ENCODE assay signal across 14 cellular contexts in genomic region chr6:105593805-105594231, GRCh38.
DNase-seq lines count a peak whose midpoint lies in the region; ATAC-seq and TF ChIP-seq lines count a peak whose summit lies in the region.
"Had no signal": no experiment of that assay in that cellular context is flagged by ENCODE, and none has a peak within 500 bp of the region (broad histone marks: within the 10 kb centered on the region; RNA-seq: fewer than 3 reads in every experiment).

No MANE protein-coding gene starts in this region.

- no peak overlapping the region for H3K23ac ChIP-seq in H9 (ENCODE audit: insufficient read length, low read depth, low read length)

- H3K9me3 ChIP-seq in H9 (ENCODE audit: control insufficient read depth, low read depth, low read length) (no peaks in the 10 kb centered on the region), SJSA1 (replicated peaks) (no peaks in the 10 kb centered on the region), skeletal muscle satellite cell (replicated peaks; ENCODE audit: low read length) (no peaks in the 10 kb centered on the region)
- H3K9me3 ChIP-seq: tibial nerve had no signal

- H2AFZ ChIP-seq in H9 (ENCODE audit: low read length) = peak overlapping the region; percentile 40

- TF ChIP-seq CTCF in H9 (conservative IDR thresholded peaks at IDR 0.05) (no peak), fibroblast of pulmonary artery (IDR thresholded peaks at IDR 0.05; ENCODE audit: low read length, missing control alignments) (no peak)

- H2BK12ac ChIP-seq in H9 (ENCODE audit: insufficient read length, low read depth, low read length) = no peak overlapping the region

- no peaks in the 10 kb centered on the region for H3K79me2 ChIP-seq in H9 (ENCODE audit: insufficient read depth, low read length)

- H3K4me3 Mint-ChIP-seq in H9 = no peak overlapping the region
- no peak overlapping the region for H3K4me3 Mint-ChIP-seq in activated T-helper 1 cell treated with anti-CD3 and anti-CD28 coated beads, Interleukin-12 subunit alpha, Interleukin-12 subunit beta, Interleukin-2, Interleukin-4 antibody, amounts not matched to agents 30 ng/mL and 10 ng/mL and 1 ng/mL, durations not matched to agents 14 hours and 24 hours and 36 hours
- H3K4me3 Mint-ChIP-seq: central memory CD8-positive, alpha-beta T cell had no signal

- H3K4me1 ChIP-seq in H9 (ENCODE audit: insufficient read depth, low read length) = peaks cover 3% of the 10 kb centered on the region; the same call in 1 of the 2 replicates
- peaks cover 59% of the 10 kb centered on the region for H3K4me1 ChIP-seq in SJSA1 (replicated peaks)
- peaks cover 48% of the 10 kb centered on the region for H3K4me1 ChIP-seq in skeletal muscle satellite cell (ENCODE audit: control insufficient read depth, insufficient read depth, low read length)

- no peaks in the 10 kb centered on the region for H3K27me3 ChIP-seq in H9 (ENCODE audit: insufficient read depth, low read length)
- no peaks in the 10 kb centered on the region for H3K27me3 ChIP-seq in SJSA1 (replicated peaks)
- H3K27me3 ChIP-seq in skeletal muscle satellite cell (ENCODE audit: control insufficient read depth, insufficient read depth, low read length) = no peaks in the 10 kb centered on the region
- H3K27me3 ChIP-seq: tibial nerve had no signal

- H3K14ac ChIP-seq in H9 (ENCODE audit: insufficient read depth, low read length) = no peak overlapping the region

- H3T11ph ChIP-seq in H9 (ENCODE audit: low read length) = no peak overlapping the region

- no peak overlapping the region for H4K91ac ChIP-seq in H9 (ENCODE audit: insufficient read length, low read depth, low read length)

- H3K23me2 ChIP-seq in H9 (ENCODE audit: insufficient read length, low read depth, low read length, poor library complexity, severe bottlenecking) = no peaks in the 10 kb centered on the region

- no peak overlapping the region for H3K4me3 ChIP-seq in SJSA1
- H3K4me3 ChIP-seq in fibroblast of pulmonary artery (replicated peaks; ENCODE audit: low read depth, low read length) = no peak overlapping the region
- no peak overlapping the region for H3K4me3 ChIP-seq in skeletal muscle satellite cell (ENCODE audit: low read length)
- H3K4me3 ChIP-seq: tibial nerve had no signal

- no peak overlapping the region for H2BK5ac ChIP-seq in H9 (ENCODE audit: insufficient read length, low read length)

- H2BK15ac ChIP-seq in H9 (ENCODE audit: low read depth, low read length) = no peak overlapping the region

- ATAC-seq in GM19351 (IDR thresholded peaks at IDR 0.05; ENCODE audit: unreplicated experiment) = no peak
- ATAC-seq in GM19463 (IDR thresholded peaks at IDR 0.05; ENCODE audit: unreplicated experiment) = no peak

- H3K27ac ChIP-seq in H9 (ENCODE audit: insufficient read length, low read depth, low read length) = no peak overlapping the region
- peak overlapping the region; percentile 96 for H3K27ac ChIP-seq in SJSA1
- H3K27ac ChIP-seq: tibial nerve had no signal

- H3K4me1 Mint-ChIP-seq in H9 = peaks cover 12 to 25% of the 10 kb centered on the region in 2 experiments
- peaks cover 80% of the 10 kb centered on the region for H3K4me1 Mint-ChIP-seq in activated T-helper 1 cell treated with anti-CD3 and anti-CD28 coated beads, Interleukin-12 subunit alpha, Interleukin-12 subunit beta, Interleukin-2, Interleukin-4 antibody, amounts not matched to agents 30 ng/mL and 10 ng/mL and 1 ng/mL, durations not matched to agents 14 hours and 24 hours and 36 hours (ENCODE audit: low read depth)

- no peak overlapping the region for H2AK5ac ChIP-seq in H9 (ENCODE audit: insufficient read length, low read length)

- peak overlapping the region in 2 of 3 experiments; percentile 25 to 78; a peak in 2 of 7 replicates for H3K27ac Mint-ChIP-seq in H9
- H3K27ac Mint-ChIP-seq in activated T-helper 1 cell treated with anti-CD3 and anti-CD28 coated beads, Interleukin-12 subunit alpha, Interleukin-12 subunit beta, Interleukin-2, Interleukin-4 antibody, amounts not matched to agents 30 ng/mL and 10 ng/mL and 1 ng/mL, durations not matched to agents 14 hours and 24 hours and 36 hours = no peak overlapping the region

- H3K9me3 Mint-ChIP-seq in H9 = no peaks in the 10 kb centered on the region
- H3K9me3 Mint-ChIP-seq in activated T-helper 1 cell treated with anti-CD3 and anti-CD28 coated beads, Interleukin-12 subunit alpha, Interleukin-12 subunit beta, Interleukin-2, Interleukin-4 antibody, amounts not matched to agents 30 ng/mL and 10 ng/mL and 1 ng/mL, durations not matched to agents 14 hours and 24 hours and 36 hours = peaks cover 6% of the 10 kb centered on the region

- no peak overlapping the region for H3K56ac ChIP-seq in H9 (ENCODE audit: insufficient read length, low read depth, low read length)

- no peaks in the 10 kb centered on the region for H3K36me3 ChIP-seq in SJSA1
- H3K36me3 ChIP-seq in skeletal muscle satellite cell (ENCODE audit: insufficient read depth, low read length) = no peaks in the 10 kb centered on the region
- H3K36me3 ChIP-seq: tibial nerve had no signal

- H3K79me1 ChIP-seq in H9 (ENCODE audit: insufficient read depth, low read depth, low read length, poor library complexity, severe bottlenecking) = no peaks in the 10 kb centered on the region

- H4K5ac ChIP-seq in H9 (ENCODE audit: insufficient read length, low read depth, low read length) = no peak overlapping the region

- H4K8ac ChIP-seq in H9 (replicated peaks; ENCODE audit: insufficient read length, low read depth, low read length) = no peak overlapping the region

- no peaks in the 10 kb centered on the region for H3K36me3 Mint-ChIP-seq in H9 (ENCODE audit: insufficient read depth in 1 of 3, low read depth in 3 of 3)
- peaks cover 18% of the 10 kb centered on the region for H3K36me3 Mint-ChIP-seq in activated T-helper 1 cell treated with anti-CD3 and anti-CD28 coated beads, Interleukin-12 subunit alpha, Interleukin-12 subunit beta, Interleukin-2, Interleukin-4 antibody, amounts not matched to agents 30 ng/mL and 10 ng/mL and 1 ng/mL, durations not matched to agents 14 hours and 24 hours and 36 hours (ENCODE audit: low read depth)

- H3K9ac ChIP-seq in H9 (ENCODE audit: extremely low read depth, insufficient read length, low read length) = no peak overlapping the region
- peak overlapping the region; percentile 20 for H3K9ac ChIP-seq in skeletal muscle satellite cell (ENCODE audit: low read depth, low read length)

- intact Hi-C loops in activated T-helper 1 cell treated with anti-CD3 and anti-CD28 coated beads, Interleukin-12 subunit alpha, Interleukin-12 subunit beta, Interleukin-2, Interleukin-4 antibody, amounts not matched to agents 30 ng/mL and 10 ng/mL and 1 ng/mL, durations not matched to agents 14 hours and 24 hours and 36 hours (cut with micrococcal nuclease) = no loop called here

- H4K20me1 ChIP-seq in H9 (ENCODE audit: control insufficient read depth, insufficient read depth, insufficient read length) = no peaks in the 10 kb centered on the region

- H2BK120ac ChIP-seq in H9 (ENCODE audit: low read depth, low read length, poor library complexity, severe bottlenecking) = no peak overlapping the region

- no peaks in the 10 kb centered on the region for H3K27me3 Mint-ChIP-seq in H9 (ENCODE audit: low read depth)
- H3K27me3 Mint-ChIP-seq in activated T-helper 1 cell treated with anti-CD3 and anti-CD28 coated beads, Interleukin-12 subunit alpha, Interleukin-12 subunit beta, Interleukin-2, Interleukin-4 antibody, amounts not matched to agents 30 ng/mL and 10 ng/mL and 1 ng/mL, durations not matched to agents 14 hours and 24 hours and 36 hours (ENCODE audit: insufficient read depth) = peaks cover 2% of the 10 kb centered on the region
- H3K27me3 Mint-ChIP-seq: central memory CD8-positive, alpha-beta T cell had no signal

- no peak overlapping the region for H3K4ac ChIP-seq in H9 (ENCODE audit: low read depth, low read length)

- no CpG with 5 or more reads among the region's 3 CpGs for WGBS in H9 (ENCODE audit: extremely low coverage, insufficient read length, low lambda C conversion rate)

- no peak overlapping the region for H3K4me2 ChIP-seq in H9 (ENCODE audit: insufficient read depth, insufficient read length, low read length)
- no peak overlapping the region for H3K4me2 ChIP-seq in skeletal muscle satellite cell (ENCODE audit: low read length)

- H2BK20ac ChIP-seq in H9 (ENCODE audit: low read depth, low read length, poor library complexity, severe bottlenecking) = no peak overlapping the region

- H3K18ac ChIP-seq in H9 (ENCODE audit: insufficient read length, low read depth, low read length) = no peak overlapping the region

- DNase-seq in H9 (no peak), SJSA1 (ENCODE audit: low read depth in 1 of 2, low spot score in 2 of 2) (no peak), fibroblast of pulmonary artery (ENCODE audit: low read depth) (peak; percentile 28), GM19238 (ENCODE audit: insufficient read length, low spot score) (no peak)
- no peak for DNase-seq in activated T-helper 1 cell treated with anti-CD3 and anti-CD28 coated beads, Interleukin-12 subunit alpha, Interleukin-12 subunit beta, Interleukin-2, Interleukin-4 antibody, amounts not matched to agents 30 ng/mL and 10 ng/mL and 1 ng/mL, durations not matched to agents 14 hours and 24 hours and 36 hours (ENCODE audit: low spot score)
- DNase-seq: activated naive CD4-positive, alpha-beta T cell treated with Interleukin-2 at 50 U/mL for 16 hours; Karpas-422; kidney; T1000 had no signal
